ENCODE assay signal across 1 cellular context in genomic region chr1:156646738-156647211, GRCh38.
TF ChIP-seq lines count a peak whose summit lies in the region.

No MANE protein-coding gene starts in this region.

TF ChIP-seq in K562, 482 proteins besides CTCF, POLR2A, EP300 and RAD21:
- TF ChIP-seq HNRNPL (IDR thresholded peaks at IDR 0.05; ENCODE audit: low read depth, low read length) (0 out of 2 replicates have a peak, but pooled peaks have one; percentile 62), NR2C2 (CRISPR knock-in tag; IDR thresholded peaks at IDR 0.05) (peak; percentile 74), NR2C2 (tag; IDR thresholded peaks at IDR 0.05) (peak; percentile 75), KDM5B (IDR thresholded peaks at IDR 0.05; ENCODE audit: insufficient replicate concordance, low read depth, low read length) (no peak), POLR2G (IDR thresholded peaks at IDR 0.05; ENCODE audit: low read depth, low read length) (peak; percentile 73), NR2C1 (IDR thresholded peaks at IDR 0.05) (peak; percentile 84), NR2C1 (tag; IDR thresholded peaks at IDR 0.05) (peak; percentile 87), FIP1L1 (IDR thresholded peaks at IDR 0.05; ENCODE audit: low read depth, low read length, poor library complexity, severe bottlenecking) (peak; percentile 46), ETS2 (tag; IDR thresholded peaks at IDR 0.05; ENCODE audit: borderline replicate concordance, poor library complexity, severe bottlenecking) (no peak), ZBTB33 (CRISPR knock-in tag; IDR thresholded peaks at IDR 0.05) (peak; percentile 97), ZFP30 (CRISPR knock-in tag; IDR thresholded peaks at IDR 0.05; ENCODE audit: borderline replicate concordance) (no peak), RBFOX2 (IDR thresholded peaks at IDR 0.05; ENCODE audit: low read depth, low read length) (peak; percentile 55; the same call in 1 of the 2 replicates)
TF ChIP-seq in K562: peak in this region for 7.
